In the genomic region with DNA sequence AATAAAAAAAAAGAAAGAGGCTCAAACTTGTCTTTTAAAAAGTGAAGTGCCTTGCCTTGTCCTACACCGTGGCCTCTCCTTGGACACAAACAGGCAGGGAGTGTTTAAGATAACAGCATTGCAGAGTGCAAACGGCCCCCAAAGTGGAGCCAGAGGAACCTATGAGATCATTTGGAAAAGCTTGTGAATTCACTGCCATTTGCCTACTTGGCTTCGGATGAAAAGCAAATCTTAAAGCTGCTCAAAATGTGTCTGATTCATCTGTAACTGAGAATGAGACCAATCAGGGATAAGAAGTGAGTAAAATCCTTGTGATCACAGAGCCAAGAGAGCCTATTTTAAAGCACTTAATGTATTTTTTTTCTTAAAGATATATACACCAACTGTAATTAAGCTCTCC, we compare ENCODE assay signal across 1 cellular context.
TF ChIP-seq lines count a peak whose summit lies in the region.

No MANE protein-coding gene starts in this region.

TF ChIP-seq in HepG2, 621 proteins besides CTCF, POLR2A, EP300 and RAD21 (continued from another document):
- TF ChIP-seq ELK4 (CRISPR knock-in tag; IDR thresholded peaks at IDR 0.05; ENCODE audit: borderline replicate concordance) (no peak), KLF11 (CRISPR knock-in tag; IDR thresholded peaks at IDR 0.05) (no peak), ZNF136 (CRISPR knock-in tag; IDR thresholded peaks at IDR 0.05; ENCODE audit: low read depth) (no peak), IRX3 (CRISPR knock-in tag; IDR thresholded peaks at IDR 0.05; ENCODE audit: borderline replicate concordance, low read depth) (no peak), ZNF660 (CRISPR knock-in tag; IDR thresholded peaks at IDR 0.05; ENCODE audit: borderline replicate concordance, low read depth) (no peak), TRAFD1 (CRISPR knock-in tag; IDR thresholded peaks at IDR 0.05; ENCODE audit: borderline replicate concordance) (no peak), ZBTB42 (CRISPR knock-in tag; IDR thresholded peaks at IDR 0.05) (no peak)
